7 cellular contexts compared by ENCODE assay signal in genomic region chr9:114097613-114098020, GRCh38. TPM values are rescaled to one million over a fixed set of nuclear protein-coding genes. Genes with fewer than 3 reads are reported as not detected.
DNase-seq lines count a peak whose midpoint lies in the region; ATAC-seq and TF ChIP-seq lines count a peak whose summit lies in the region.

No MANE protein-coding gene starts in this region.

- no peaks in the 10 kb centered on the region for H3K36me3 Mint-ChIP-seq in activated CD8-positive, alpha-beta T cell treated with anti-CD3 and anti-CD28 coated beads, Interleukin-2, amount 10 ng/mL, durations not matched to agents 7 days and 5 days (ENCODE audit: low read depth)

- POLR2A ChIA-PET in activated CD8-positive, alpha-beta T cell treated with anti-CD3 and anti-CD28 coated beads, Interleukin-2, amount 10 ng/mL, durations not matched to agents 7 days and 5 days (lab: Charles Lee) = no interaction called here

- H3K27me3 Mint-ChIP-seq in activated CD8-positive, alpha-beta T cell treated with anti-CD3 and anti-CD28 coated beads, Interleukin-2, amount 10 ng/mL, durations not matched to agents 7 days and 5 days (ENCODE audit: low read depth) = peaks cover 31% of the 10 kb centered on the region

- 22% methylated on average over 18 of the region's 18 CpGs for WGBS in right cardiac atrium

- no peak for TF ChIP-seq POLR2A in Peyer's patch (IDR thresholded peaks at IDR 0.05)

- H3K27me3 ChIP-seq in H7 (ENCODE audit: control insufficient read depth, insufficient read depth, low read length) (peaks cover 32% of the 10 kb centered on the region), Peyer's patch (peaks cover 0 to 7% of the 10 kb centered on the region in 2 donors), right cardiac atrium (ENCODE audit: control insufficient read depth, insufficient read depth) (no peaks in the 10 kb centered on the region)

- no peak overlapping the region for H3K4me3 Mint-ChIP-seq in activated CD8-positive, alpha-beta T cell treated with anti-CD3 and anti-CD28 coated beads, Interleukin-2, amount 10 ng/mL, durations not matched to agents 7 days and 5 days

- intact Hi-C loops in right cardiac atrium (cut with DNase I) = no loop called here

- H3K9me3 Mint-ChIP-seq in activated CD8-positive, alpha-beta T cell treated with anti-CD3 and anti-CD28 coated beads, Interleukin-2, amount 10 ng/mL, durations not matched to agents 7 days and 5 days (ENCODE audit: insufficient read depth) = peaks cover 3% of the 10 kb centered on the region

- peak overlapping the region in 3 of 4 donors; percentile 5 to 86 (median 70) for H3K27ac ChIP-seq in Peyer's patch
- H3K27ac ChIP-seq in right cardiac atrium (ENCODE audit: low read length) = no peak overlapping the region

- peaks cover 0 to 2% (median 0%) of the 10 kb centered on the region in 4 donors for H3K9me3 ChIP-seq in Peyer's patch
- H3K9me3 ChIP-seq in right cardiac atrium (ENCODE audit: control insufficient read depth, low read length) = no peaks in the 10 kb centered on the region

- H3K36me3 ChIP-seq in H7 (replicated peaks; ENCODE audit: control insufficient read depth, insufficient read depth, low read length) (no peaks in the 10 kb centered on the region), Peyer's patch (peaks cover 0 to 4% (median 0%) of the 10 kb centered on the region in 3 donors)

- no peak for TF ChIP-seq CTCF in Peyer's patch (IDR thresholded peaks at IDR 0.05)

- DNase-seq in H7 (no peak), Peyer's patch (peak in 2 of 3 donors; percentile 59 to 73), right cardiac atrium (no peak), skeletal muscle cell (ENCODE audit: low read depth) (no peak), activated gamma-delta T cell treated with Interleukin-2 at 50 U/mL for 16 hours (no peak), Kasumi-1 (lab: John Stamatoyannopoulos, UW) (no peak)
- no peak for DNase-seq in activated CD8-positive, alpha-beta T cell treated with anti-CD3 and anti-CD28 coated beads, Interleukin-2, amount 10 ng/mL, durations not matched to agents 7 days and 5 days

- H3K27ac Mint-ChIP-seq in activated CD8-positive, alpha-beta T cell treated with anti-CD3 and anti-CD28 coated beads, Interleukin-2, amount 10 ng/mL, durations not matched to agents 7 days and 5 days = no peak overlapping the region

- CTCF ChIA-PET in activated CD8-positive, alpha-beta T cell treated with anti-CD3 and anti-CD28 coated beads, Interleukin-2, amount 10 ng/mL, durations not matched to agents 7 days and 5 days (lab: Charles Lee) = interaction anchor here (1.6 kb wide), 1 partner anchor 15 kb away, joined by 7 read pairs; no protein-coding TSS in a partner anchor

- ATAC-seq in right cardiac atrium = no peak
- ATAC-seq in activated CD8-positive, alpha-beta T cell treated with anti-CD3 and anti-CD28 coated beads, Interleukin-2, amount 10 ng/mL, durations not matched to agents 7 days and 5 days = no peak

- H3K4me1 ChIP-seq in Peyer's patch (peaks cover 0 to 15% (median 0%) of the 10 kb centered on the region in 4 donors), right cardiac atrium (ENCODE audit: control insufficient read depth, insufficient read depth, low read length) (no peaks in the 10 kb centered on the region)

- no peaks in the 10 kb centered on the region for H3K4me1 Mint-ChIP-seq in activated CD8-positive, alpha-beta T cell treated with anti-CD3 and anti-CD28 coated beads, Interleukin-2, amount 10 ng/mL, durations not matched to agents 7 days and 5 days (ENCODE audit: low read depth)

- peak overlapping the region; percentile 61 for H3K4me3 ChIP-seq in H7 (ENCODE audit: insufficient read depth, low read depth, low read length)
- peak overlapping the region; percentile 28 to 71 (median 52) for H3K4me3 ChIP-seq in Peyer's patch
- peak overlapping the region; percentile 68 for H3K4me3 ChIP-seq in right cardiac atrium (ENCODE audit: low read length)
- peak overlapping the region; percentile 44 for H3K4me3 ChIP-seq in skeletal muscle cell (ENCODE audit: low read depth, low read length)

RNA-seq across cellular contexts. Expression of gene KIF12, which starts 1.5 kb away (rescaled TPM):
- total RNA-seq in H7 (2014; rRNA removed; shearing (Covaris generic)) = 0.92 and 2.0 TPM in 2 replicates
- total RNA-seq in Peyer's patch (10 to 100 TPM; 23.6 to 85.3 (median 41.3) TPM), right cardiac atrium (under 1 TPM in 2 of 4 donors, not detected in 2; 0.11 to 0.44 TPM)
- polyA plus RNA-seq in right cardiac atrium = 0.23 TPM
- total RNA-seq in activated CD8-positive, alpha-beta T cell treated with anti-CD3 and anti-CD28 coated beads, Interleukin-2, amount 10 ng/mL, durations not matched to agents 7 days and 5 days = not detected

RNA-seq across cellular contexts. Expression of gene AMBP, which starts 19.5 kb away (rescaled TPM):
- total RNA-seq in H7 (2014; rRNA removed; shearing (Covaris generic)) = 1.6 and 1.7 TPM in 2 replicates
- total RNA-seq in Peyer's patch = 1 to 10 TPM in 1 of 4 donors, not detected in 3; 4.4 TPM
- under 1 TPM in 1 of 4 donors, not detected in 3; 0.81 TPM for total RNA-seq in right cardiac atrium
- 0.11 TPM for polyA plus RNA-seq in right cardiac atrium
- not detected for total RNA-seq in activated CD8-positive, alpha-beta T cell treated with anti-CD3 and anti-CD28 coated beads, Interleukin-2, amount 10 ng/mL, durations not matched to agents 7 days and 5 days

RNA-seq across cellular contexts. Expression of gene COL27A1, which starts 57.7 kb away (rescaled TPM):
- 10.5 and 10.8 TPM in 2 replicates for total RNA-seq in H7 (2014; rRNA removed; shearing (Covaris generic))
- total RNA-seq in Peyer's patch (10 to 100 TPM in 1 of 4 donors, 1 to 10 TPM in 3; 5.8 to 23.1 (median 7.2) TPM), right cardiac atrium (1 to 10 TPM; 2.6 to 8.4 (median 7.1) TPM)
- polyA plus RNA-seq in right cardiac atrium = 10.3 TPM
- total RNA-seq in activated CD8-positive, alpha-beta T cell treated with anti-CD3 and anti-CD28 coated beads, Interleukin-2, amount 10 ng/mL, durations not matched to agents 7 days and 5 days = under 1 TPM; 0.47 to 0.99 TPM

Comparison
In these comparisons a context has a peak if more than half of its experiments do, and no peak if none do; other contexts are left out.
1. DNase-seq: peak in Peyer's patch (2 of 3); none in H7 (single experiment), right cardiac atrium (0 of 3), skeletal muscle cell (single experiment), activated CD8-positive, alpha-beta T cell treated with anti-CD3 and anti-CD28 coated beads, Interleukin-2, amount 10 ng/mL, durations not matched to agents 7 days and 5 days (single experiment), activated gamma-delta T cell treated with Interleukin-2 at 50 U/mL for 16 hours (single experiment) and Kasumi-1 (0 of 2).
2. Peak in every context shown above with its lines, with median percentiles within 50 percentile points of each other: H3K4me3 ChIP-seq.